Comparison of ENCODE assay signal across 1 cellular context in the genomic region with DNA sequence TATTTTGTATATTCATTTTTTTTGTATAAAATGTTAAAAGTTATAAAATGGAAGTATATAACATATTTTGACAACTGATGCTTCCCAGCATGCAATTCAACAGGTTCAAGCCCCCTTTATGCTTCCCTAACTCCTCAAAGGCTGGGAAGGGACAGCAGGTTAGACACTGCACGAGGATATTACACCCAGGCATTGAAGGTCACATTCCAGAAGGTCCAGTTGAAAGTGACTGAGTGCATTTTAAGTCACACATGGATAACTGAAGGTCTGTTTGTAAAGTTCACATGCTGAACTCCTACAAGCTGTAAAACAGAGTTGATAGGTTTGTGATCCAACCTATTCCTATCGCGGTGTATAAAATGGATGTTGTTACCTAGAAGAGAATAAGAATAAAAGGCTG.
TF ChIP-seq lines count a peak whose summit lies in the region.

No MANE protein-coding gene starts in this region.

TF ChIP-seq in HepG2, 621 proteins besides CTCF, POLR2A, EP300 and RAD21 (continued from another document):
- no peak for TF ChIP-seq PRMT3 (CRISPR knock-in tag; IDR thresholded peaks at IDR 0.05; ENCODE audit: borderline replicate concordance, low read depth)
- TF ChIP-seq SOX13 (IDR thresholded peaks at IDR 0.05): no peak
- TF ChIP-seq SOX13 (CRISPR knock-in tag; conservative IDR thresholded peaks at IDR 0.05 in 1 of 2, IDR thresholded peaks at IDR 0.05 in 1 of 2): peak in 1 of 2 experiments; percentile 20; a peak in 1 of 4 replicates
- TF ChIP-seq GABPB1 (CRISPR knock-in tag; IDR thresholded peaks at IDR 0.05): no peak
- 0 out of 2 replicates have a peak, but pooled peaks have one; percentile 25 for TF ChIP-seq GATAD2A (CRISPR knock-in tag; IDR thresholded peaks at IDR 0.05)
- TF ChIP-seq KLF13 (CRISPR knock-in tag; IDR thresholded peaks at IDR 0.05): no peak
- TF ChIP-seq FOXP1 (IDR thresholded peaks at IDR 0.05): no peak
- peak; percentile 24; the same call in 1 of the 2 replicates for TF ChIP-seq FOXP1 (CRISPR knock-in tag; IDR thresholded peaks at IDR 0.05)
- 0 out of 2 replicates have a peak, but pooled peaks have one; percentile 31 for TF ChIP-seq NR2F6 (IDR thresholded peaks at IDR 0.05)
- TF ChIP-seq NR2F6 (CRISPR knock-in tag; IDR thresholded peaks at IDR 0.05): peak; percentile 46; the same call in 1 of the 2 replicates
- TF ChIP-seq HNF4A (CRISPR knock-in tag; IDR thresholded peaks at IDR 0.05): 0 out of 2 replicates have a peak, but pooled peaks have one; percentile 15
- TF ChIP-seq KDM1A (CRISPR knock-in tag; IDR thresholded peaks at IDR 0.05): no peak
- TF ChIP-seq CBX5 (CRISPR knock-in tag; IDR thresholded peaks at IDR 0.05; ENCODE audit: borderline replicate concordance): no peak
- no peak for TF ChIP-seq MLLT10 (CRISPR knock-in tag; IDR thresholded peaks at IDR 0.05)
- TF ChIP-seq, protein P1, sequence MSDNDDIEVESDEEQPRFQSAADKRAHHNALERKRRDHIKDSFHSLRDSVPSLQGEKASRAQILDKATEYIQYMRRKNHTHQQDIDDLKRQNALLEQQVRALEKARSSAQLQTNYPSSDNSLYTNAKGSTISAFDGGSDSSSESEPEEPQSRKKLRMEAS (IDR thresholded peaks at IDR 0.05): peak; percentile 32; the same call in 1 of the 2 replicates
- no peak for TF ChIP-seq GFI1 (CRISPR knock-in tag; IDR thresholded peaks at IDR 0.05; ENCODE audit: borderline replicate concordance)
- no peak for TF ChIP-seq ZBTB38 (CRISPR knock-in tag; IDR thresholded peaks at IDR 0.05)
- no peak for TF ChIP-seq ATF7-NPFF (CRISPR knock-in tag; IDR thresholded peaks at IDR 0.05; ENCODE audit: low read depth)
- TF ChIP-seq SIN3A (IDR thresholded peaks at IDR 0.05; ENCODE audit: borderline replicate concordance, low read depth, low read length): no peak
- TF ChIP-seq ZNF3 (CRISPR knock-in tag; IDR thresholded peaks at IDR 0.05): no peak
- peak; percentile 86 for TF ChIP-seq TEAD3 (CRISPR knock-in tag; optimal IDR thresholded peaks at IDR 0.05; ENCODE audit: borderline replicate concordance)
- TF ChIP-seq CENPT (CRISPR knock-in tag; IDR thresholded peaks at IDR 0.05; ENCODE audit: low read depth): no peak
- no peak for TF ChIP-seq ZFYVE20 (CRISPR knock-in tag; IDR thresholded peaks at IDR 0.05; ENCODE audit: borderline replicate concordance, low read depth)
- TF ChIP-seq ZNF510 (CRISPR knock-in tag; IDR thresholded peaks at IDR 0.05; ENCODE audit: low read depth): no peak
- no peak for TF ChIP-seq ZNF33A (CRISPR knock-in tag; IDR thresholded peaks at IDR 0.05; ENCODE audit: borderline replicate concordance)
- TF ChIP-seq BHLHE40 (IDR thresholded peaks at IDR 0.05; ENCODE audit: low read length): 0 out of 2 replicates have a peak, but pooled peaks have one; percentile 39
- TF ChIP-seq ZNF234 (CRISPR knock-in tag; conservative IDR thresholded peaks at IDR 0.05): no peak
- no peak for TF ChIP-seq MZF1 (CRISPR knock-in tag; IDR thresholded peaks at IDR 0.05; ENCODE audit: borderline replicate concordance)
- TF ChIP-seq, protein P2, sequence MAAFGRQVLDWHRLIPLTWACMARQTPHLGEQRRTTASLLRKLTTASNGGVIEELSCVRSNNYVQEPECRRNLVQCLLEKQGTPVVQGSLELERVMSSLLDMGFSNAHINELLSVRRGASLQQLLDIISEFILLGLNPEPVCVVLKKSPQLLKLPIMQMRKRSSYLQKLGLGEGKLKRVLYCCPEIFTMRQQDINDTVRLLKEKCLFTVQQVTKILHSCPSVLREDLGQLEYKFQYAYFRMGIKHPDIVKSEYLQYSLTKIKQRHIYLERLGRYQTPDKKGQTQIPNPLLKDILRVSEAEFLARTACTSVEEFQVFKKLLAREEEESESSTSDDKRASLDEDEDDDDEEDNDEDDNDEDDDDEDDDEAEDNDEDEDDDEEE (CRISPR knock-in tag; IDR thresholded peaks at IDR 0.05): no peak
- TF ChIP-seq ZNF430 (CRISPR knock-in tag; IDR thresholded peaks at IDR 0.05): no peak
- 0 out of 2 replicates have a peak, but pooled peaks have one; percentile 35 for TF ChIP-seq ZNF331 (CRISPR knock-in tag; IDR thresholded peaks at IDR 0.05)
- TF ChIP-seq, protein P3, sequence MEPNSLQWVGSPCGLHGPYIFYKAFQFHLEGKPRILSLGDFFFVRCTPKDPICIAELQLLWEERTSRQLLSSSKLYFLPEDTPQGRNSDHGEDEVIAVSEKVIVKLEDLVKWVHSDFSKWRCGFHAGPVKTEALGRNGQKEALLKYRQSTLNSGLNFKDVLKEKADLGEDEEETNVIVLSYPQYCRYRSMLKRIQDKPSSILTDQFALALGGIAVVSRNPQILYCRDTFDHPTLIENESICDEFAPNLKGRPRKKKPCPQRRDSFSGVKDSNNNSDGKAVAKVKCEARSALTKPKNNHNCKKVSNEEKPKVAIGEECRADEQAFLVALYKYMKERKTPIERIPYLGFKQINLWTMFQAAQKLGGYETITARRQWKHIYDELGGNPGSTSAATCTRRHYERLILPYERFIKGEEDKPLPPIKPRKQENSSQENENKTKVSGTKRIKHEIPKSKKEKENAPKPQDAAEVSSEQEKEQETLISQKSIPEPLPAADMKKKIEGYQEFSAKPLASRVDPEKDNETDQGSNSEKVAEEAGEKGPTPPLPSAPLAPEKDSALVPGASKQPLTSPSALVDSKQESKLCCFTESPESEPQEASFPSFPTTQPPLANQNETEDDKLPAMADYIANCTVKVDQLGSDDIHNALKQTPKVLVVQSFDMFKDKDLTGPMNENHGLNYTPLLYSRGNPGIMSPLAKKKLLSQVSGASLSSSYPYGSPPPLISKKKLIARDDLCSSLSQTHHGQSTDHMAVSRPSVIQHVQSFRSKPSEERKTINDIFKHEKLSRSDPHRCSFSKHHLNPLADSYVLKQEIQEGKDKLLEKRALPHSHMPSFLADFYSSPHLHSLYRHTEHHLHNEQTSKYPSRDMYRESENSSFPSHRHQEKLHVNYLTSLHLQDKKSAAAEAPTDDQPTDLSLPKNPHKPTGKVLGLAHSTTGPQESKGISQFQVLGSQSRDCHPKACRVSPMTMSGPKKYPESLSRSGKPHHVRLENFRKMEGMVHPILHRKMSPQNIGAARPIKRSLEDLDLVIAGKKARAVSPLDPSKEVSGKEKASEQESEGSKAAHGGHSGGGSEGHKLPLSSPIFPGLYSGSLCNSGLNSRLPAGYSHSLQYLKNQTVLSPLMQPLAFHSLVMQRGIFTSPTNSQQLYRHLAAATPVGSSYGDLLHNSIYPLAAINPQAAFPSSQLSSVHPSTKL (CRISPR knock-in tag; IDR thresholded peaks at IDR 0.05): peak; percentile 31; the same call in 1 of the 2 replicates
- TF ChIP-seq MXD4 (CRISPR knock-in tag; IDR thresholded peaks at IDR 0.05): no peak
- no peak for TF ChIP-seq ATRX (CRISPR knock-in tag; IDR thresholded peaks at IDR 0.05; ENCODE audit: borderline replicate concordance)
- TF ChIP-seq, protein P4, sequence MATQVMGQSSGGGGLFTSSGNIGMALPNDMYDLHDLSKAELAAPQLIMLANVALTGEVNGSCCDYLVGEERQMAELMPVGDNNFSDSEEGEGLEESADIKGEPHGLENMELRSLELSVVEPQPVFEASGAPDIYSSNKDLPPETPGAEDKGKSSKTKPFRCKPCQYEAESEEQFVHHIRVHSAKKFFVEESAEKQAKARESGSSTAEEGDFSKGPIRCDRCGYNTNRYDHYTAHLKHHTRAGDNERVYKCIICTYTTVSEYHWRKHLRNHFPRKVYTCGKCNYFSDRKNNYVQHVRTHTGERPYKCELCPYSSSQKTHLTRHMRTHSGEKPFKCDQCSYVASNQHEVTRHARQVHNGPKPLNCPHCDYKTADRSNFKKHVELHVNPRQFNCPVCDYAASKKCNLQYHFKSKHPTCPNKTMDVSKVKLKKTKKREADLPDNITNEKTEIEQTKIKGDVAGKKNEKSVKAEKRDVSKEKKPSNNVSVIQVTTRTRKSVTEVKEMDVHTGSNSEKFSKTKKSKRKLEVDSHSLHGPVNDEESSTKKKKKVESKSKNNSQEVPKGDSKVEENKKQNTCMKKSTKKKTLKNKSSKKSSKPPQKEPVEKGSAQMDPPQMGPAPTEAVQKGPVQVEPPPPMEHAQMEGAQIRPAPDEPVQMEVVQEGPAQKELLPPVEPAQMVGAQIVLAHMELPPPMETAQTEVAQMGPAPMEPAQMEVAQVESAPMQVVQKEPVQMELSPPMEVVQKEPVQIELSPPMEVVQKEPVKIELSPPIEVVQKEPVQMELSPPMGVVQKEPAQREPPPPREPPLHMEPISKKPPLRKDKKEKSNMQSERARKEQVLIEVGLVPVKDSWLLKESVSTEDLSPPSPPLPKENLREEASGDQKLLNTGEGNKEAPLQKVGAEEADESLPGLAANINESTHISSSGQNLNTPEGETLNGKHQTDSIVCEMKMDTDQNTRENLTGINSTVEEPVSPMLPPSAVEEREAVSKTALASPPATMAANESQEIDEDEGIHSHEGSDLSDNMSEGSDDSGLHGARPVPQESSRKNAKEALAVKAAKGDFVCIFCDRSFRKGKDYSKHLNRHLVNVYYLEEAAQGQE (IDR thresholded peaks at IDR 0.05; ENCODE audit: borderline replicate concordance in 1 of 2, low read depth in 1 of 2, low read length in 2 of 2): no peak
- TF ChIP-seq NR1H2 (CRISPR knock-in tag; IDR thresholded peaks at IDR 0.05; ENCODE audit: borderline replicate concordance, low read depth): no peak
- peak; percentile 45; the same call in 1 of the 2 replicates for TF ChIP-seq SAP130 (CRISPR knock-in tag; IDR thresholded peaks at IDR 0.05; ENCODE audit: low read depth)
- no peak for TF ChIP-seq GATA4 (IDR thresholded peaks at IDR 0.05; ENCODE audit: borderline replicate concordance, low read depth)
- TF ChIP-seq ZBTB20 (CRISPR knock-in tag; IDR thresholded peaks at IDR 0.05; ENCODE audit: borderline replicate concordance, low read depth): no peak
